ENCODE assay signal across 12 cellular contexts in genomic region chr3:7382293-7383033, GRCh38.
DNase-seq lines count a peak whose midpoint lies in the region; ATAC-seq and TF ChIP-seq lines count a peak whose summit lies in the region.
"Had no signal": no experiment of that assay in that cellular context is flagged by ENCODE, and none has a peak within 500 bp of the region (broad histone marks: within the 10 kb centered on the region; RNA-seq: fewer than 3 reads in every experiment).

No MANE protein-coding gene starts in this region.

- TF ChIP-seq CTCF in Calu3 (IDR thresholded peaks at IDR 0.05; ENCODE audit: unreplicated experiment) = no peak

- H3K36me3 Mint-ChIP-seq in Calu3 (ENCODE audit: insufficient read depth, unreplicated experiment) (no peaks in the 10 kb centered on the region), T-cell (no peaks in the 10 kb centered on the region)
- H3K36me3 Mint-ChIP-seq: activated naive CD8-positive, alpha-beta T cell treated with anti-CD3 and anti-CD28 coated beads, Interleukin-2, amount 10 ng/mL, durations not matched to agents 7 days and 5 days had no signal

- H3K4me1 Mint-ChIP-seq in Calu3 (ENCODE audit: low read depth, unreplicated experiment) (peaks cover 12% of the 10 kb centered on the region), T-cell (no peaks in the 10 kb centered on the region)
- H3K4me1 Mint-ChIP-seq: activated naive CD8-positive, alpha-beta T cell treated with anti-CD3 and anti-CD28 coated beads, Interleukin-2, amount 10 ng/mL, durations not matched to agents 7 days and 5 days; H9 had no signal

- BruUV-seq in Calu3 (replicated peaks; lab: Mats Ljungman, UMichigan) = no TSS peak

- H3K9me3 Mint-ChIP-seq in Calu3 (ENCODE audit: low read depth, unreplicated experiment) (peaks cover 2% of the 10 kb centered on the region), T-cell (no peaks in the 10 kb centered on the region)
- H3K9me3 Mint-ChIP-seq: H9 had no signal

- ATAC-seq in GM19035 (IDR thresholded peaks at IDR 0.05; ENCODE audit: unreplicated experiment) (no peak), GM19463 (IDR thresholded peaks at IDR 0.05; ENCODE audit: unreplicated experiment) (no peak), T-cell (replicated peaks in 1 of 4) (no peak), GM18870 (IDR thresholded peaks at IDR 0.05; ENCODE audit: unreplicated experiment) (no peak)

- H3K4me3 Mint-ChIP-seq in Calu3 (ENCODE audit: low read depth, unreplicated experiment) = peak overlapping the region; percentile 14
- no peak overlapping the region for H3K4me3 Mint-ChIP-seq in T-cell
- H3K4me3 Mint-ChIP-seq: activated naive CD8-positive, alpha-beta T cell treated with anti-CD3 and anti-CD28 coated beads, Interleukin-2, amount 10 ng/mL, durations not matched to agents 7 days and 5 days; H9 had no signal

- H3K27ac Mint-ChIP-seq in Calu3 (ENCODE audit: unreplicated experiment) (no peak overlapping the region), T-cell (no peak overlapping the region)
- H3K27ac Mint-ChIP-seq: activated naive CD8-positive, alpha-beta T cell treated with anti-CD3 and anti-CD28 coated beads, Interleukin-2, amount 10 ng/mL, durations not matched to agents 7 days and 5 days; H9 had no signal

- POLR2A ChIA-PET in T-cell (lab: Charles Lee) = interaction anchor here in 1 of 2 donors (0.6 kb wide), 1 partner anchor 15 kb away, joined by 6 read pairs; no protein-coding TSS in a partner anchor

- DNase-seq in Calu3 = peak; percentile 3
- peak; percentile 37 for DNase-seq in amniotic epithelial cell (ENCODE audit: low read depth)
- peak; percentile 80 for DNase-seq in fibroblast of the conjunctiva (ENCODE audit: low read depth)
- peak; percentile 40 for DNase-seq in non-pigmented ciliary epithelial cell (ENCODE audit: low read depth)
- DNase-seq in T-cell = no peak
- DNase-seq: activated naive CD8-positive, alpha-beta T cell treated with anti-CD3 and anti-CD28 coated beads, Interleukin-2, amount 10 ng/mL, durations not matched to agents 7 days and 5 days; H9; NCI-H1105 treated with DMSO at 0.1 percent for 48 hours; NCI-H510A had no signal

- intact Hi-C loops in Calu3 (cut with micrococcal nuclease; ENCODE audit: unreplicated experiment) = no loop called here

- H3K27me3 Mint-ChIP-seq in Calu3 (ENCODE audit: unreplicated experiment) (no peaks in the 10 kb centered on the region), T-cell (no peaks in the 10 kb centered on the region)
- H3K27me3 Mint-ChIP-seq: activated naive CD8-positive, alpha-beta T cell treated with anti-CD3 and anti-CD28 coated beads, Interleukin-2, amount 10 ng/mL, durations not matched to agents 7 days and 5 days had no signal

- CTCF ChIA-PET in Calu3 (lab: Charles Lee) = interaction anchor here (0.9 kb wide), 1 partner anchor 1211 kb away, joined by 3 read pairs; no protein-coding TSS in a partner anchor
- CTCF ChIA-PET in T-cell (lab: Charles Lee) = no interaction called here

Comparison
In these comparisons a context has a peak if more than half of its experiments do, and no peak if none do; other contexts are left out.
1. DNase-seq: peak in Calu3 (single experiment), amniotic epithelial cell (single experiment), fibroblast of the conjunctiva (single experiment) and non-pigmented ciliary epithelial cell (single experiment); none in T-cell (0 of 34).